Comparison of ENCODE assay signal across 1 cellular context in genomic region chr14:93991212-93991611, GRCh38.
TF ChIP-seq lines count a peak whose summit lies in the region.

No MANE protein-coding gene starts in this region.

TF ChIP-seq in GM12878, 131 proteins besides CTCF, POLR2A, EP300 and RAD21:
- TF ChIP-seq GATAD2B (conservative IDR thresholded peaks at IDR 0.05; ENCODE audit: low read depth): no peak
- TF ChIP-seq ZBTB11 (CRISPR knock-in tag; IDR thresholded peaks at IDR 0.05): no peak
- no peak for TF ChIP-seq NR2C2 (IDR thresholded peaks at IDR 0.05; ENCODE audit: borderline replicate concordance, control insufficient read depth, insufficient read length, low read depth)
- no peak for TF ChIP-seq SUZ12 (IDR thresholded peaks at IDR 0.05; ENCODE audit: unreplicated experiment)
- TF ChIP-seq PKNOX1 (IDR thresholded peaks at IDR 0.05): 0 out of 2 replicates have a peak, but pooled peaks have one; percentile 8
